ENCODE assay signal across 22 cellular contexts in genomic region chr7:80686576-80686975, GRCh38. TPM values are rescaled to one million over a fixed set of nuclear protein-coding genes. Genes with fewer than 3 reads are reported as not detected.
DNase-seq lines count a peak whose midpoint lies in the region; ATAC-seq, FAIRE-seq and TF ChIP-seq lines count a peak whose summit lies in the region.
"Had no signal": no experiment of that assay in that cellular context is flagged by ENCODE, and none has a peak within 500 bp of the region (broad histone marks: within the 10 kb centered on the region; RNA-seq: fewer than 3 reads in every experiment).

No MANE protein-coding gene starts in this region.

- no peaks in the 10 kb centered on the region for H3K36me3 ChIP-seq in bronchial epithelial cell (ENCODE audit: control insufficient read depth, insufficient read depth, low read length)
- no peaks in the 10 kb centered on the region for H3K36me3 ChIP-seq in osteoblast (ENCODE audit: insufficient read depth, low read length)
- no peaks in the 10 kb centered on the region for H3K36me3 ChIP-seq in colonic mucosa
- H3K36me3 ChIP-seq: gastrocnemius medialis, neutrophil, transverse colon had no signal

- TF ChIP-seq CTCF in bronchial epithelial cell (IDR thresholded peaks at IDR 0.05; ENCODE audit: insufficient read depth, low read length, severe bottlenecking) (no peak), osteoblast (IDR thresholded peaks at IDR 0.05; ENCODE audit: extremely low read depth, low read depth, low read length) (no peak), colonic mucosa (IDR thresholded peaks at IDR 0.05) (no peak)

- no peaks in the 10 kb centered on the region for H3K27me3 ChIP-seq in bronchial epithelial cell (ENCODE audit: control insufficient read depth, insufficient read depth, low read length)
- H3K27me3 ChIP-seq in osteoblast (ENCODE audit: insufficient read depth, low read length) = no peaks in the 10 kb centered on the region
- H3K27me3 ChIP-seq in colonic mucosa = no peaks in the 10 kb centered on the region
- H3K27me3 ChIP-seq: gastrocnemius medialis, neutrophil, transverse colon had no signal

- H2AFZ ChIP-seq in osteoblast (ENCODE audit: low read length) = no peak overlapping the region

- H4K20me1 ChIP-seq in osteoblast (ENCODE audit: insufficient read depth, low read length) = no peaks in the 10 kb centered on the region

- no peak for ATAC-seq in GM21526 (IDR thresholded peaks at IDR 0.05; ENCODE audit: low FRiP score, unreplicated experiment)
- ATAC-seq: activated CD8-positive, alpha-beta memory T cell treated with anti-CD3 and anti-CD28 coated beads, Interleukin-2, amount 10 ng/mL, durations not matched to agents 7 days and 5 days; gastrocnemius medialis; stimulated activated naive CD8-positive, alpha-beta T cell treated with anti-CD3 and anti-CD28 coated beads, Interleukin-15, Interleukin-2, amounts not matched to agents 100 U/mL and 50 U/mL, for 24 hours had no signal

- no peak overlapping the region for H3K4me2 ChIP-seq in osteoblast (ENCODE audit: insufficient read depth, low read length)

- H3K9ac ChIP-seq in colonic mucosa (ENCODE audit: low read depth in 2 of 2, low read length in 2 of 2) = no peak overlapping the region

- H3K79me2 ChIP-seq in osteoblast (ENCODE audit: insufficient read depth, low read length) = no peaks in the 10 kb centered on the region

- intact Hi-C loops in colonic mucosa (cut with DNase I) = no loop called here

- H3K27ac ChIP-seq in osteoblast (ENCODE audit: low read depth, low read length) (no peak overlapping the region), colonic mucosa (no peak overlapping the region)
- H3K27ac ChIP-seq: gastrocnemius medialis, neutrophil, skin epidermis, transverse colon had no signal

- H3K4me3 ChIP-seq in bronchial epithelial cell (ENCODE audit: low read depth, low read length) (no peak overlapping the region), osteoblast (ENCODE audit: insufficient read depth, low read length) (no peak overlapping the region), colonic mucosa (no peak overlapping the region)
- H3K4me3 ChIP-seq: gastrocnemius medialis, lung, skin epidermis, transverse colon had no signal

- H3K4me1 ChIP-seq in osteoblast (ENCODE audit: insufficient read depth, low read length) (no peaks in the 10 kb centered on the region), colonic mucosa (no peaks in the 10 kb centered on the region)
- H3K4me1 ChIP-seq: gastrocnemius medialis, transverse colon had no signal

- no peaks in the 10 kb centered on the region for H3K9me3 ChIP-seq in osteoblast (ENCODE audit: low read depth, low read length)
- no peaks in the 10 kb centered on the region for H3K9me3 ChIP-seq in colonic mucosa
- H3K9me3 ChIP-seq: gastrocnemius medialis, neutrophil had no signal

- DNase-seq in GM03348 (ENCODE audit: low spot score) (peak; percentile 27), NCI-H226 (peak; percentile 29), bronchial epithelial cell (ENCODE audit: low read depth) (peak; percentile 87), osteoblast (ENCODE audit: insufficient read length, low spot score, missing footprints) (peak; percentile 26), colonic mucosa (no peak), NCI-H2029 treated with DMSO at 0.1 percent for 48 hours (lab: John Stamatoyannopoulos, UW) (no peak)
- DNase-seq: activated CD4-positive, alpha-beta T cell treated with anti-CD3 and anti-CD28 coated beads for 48 hours; activated CD8-positive, alpha-beta memory T cell treated with anti-CD3 and anti-CD28 coated beads, Interleukin-2, amount 10 ng/mL, durations not matched to agents 7 days and 5 days; DND-41; gastrocnemius medialis; NCI-H1048; NCI-H1930; Right ventricle myocardium superior; stimulated activated CD4-positive, alpha-beta T cell treated with anti-CD3 and anti-CD28 coated beads, Interleukin-2, amount 100 ng/mL, for 48 hours; stimulated activated naive CD8-positive, alpha-beta T cell treated with anti-CD3 and anti-CD28 coated beads, Interleukin-15, Interleukin-2, amounts not matched to agents 100 U/mL and 50 U/mL, for 24 hours; transverse colon had no signal

- no peak for FAIRE-seq in bronchial epithelial cell (lab: Jason Lieb, UNC)

RNA-seq across cellular contexts. Expression of gene CD36, which starts 48.1 kb away (rescaled TPM):
- total RNA-seq in bronchial epithelial cell (1.3 and 11.9 TPM in 2 replicates), osteoblast (22.8 and 39.8 TPM in 2 replicates), colonic mucosa (10 to 100 TPM in 1 of 2 donors, 1 to 10 TPM in 1; 8.7 to 26.5 TPM)
- total RNA-seq: activated CD8-positive, alpha-beta memory T cell treated with anti-CD3 and anti-CD28 coated beads, Interleukin-2, amount 10 ng/mL, durations not matched to agents 7 days and 5 days; kidney epithelial cell; T-helper 1 cell treated with Interleukin-12 subunit alpha and Interleukin-12 subunit beta and Interleukin-4 antibody, amounts not matched to agents 30 ng/mL and 1 ng/mL, for 36 hours had no signal

Comparison
In these comparisons a context has a peak if more than half of its experiments do, and no peak if none do; other contexts are left out.
1. DNase-seq: peak in GM03348 (single experiment), NCI-H226 (single experiment), bronchial epithelial cell (single experiment) and osteoblast (single experiment); none in colonic mucosa (single experiment) and NCI-H2029 treated with DMSO at 0.1 percent for 48 hours (single experiment).